19 cellular contexts compared by ENCODE assay signal in the genomic region with DNA sequence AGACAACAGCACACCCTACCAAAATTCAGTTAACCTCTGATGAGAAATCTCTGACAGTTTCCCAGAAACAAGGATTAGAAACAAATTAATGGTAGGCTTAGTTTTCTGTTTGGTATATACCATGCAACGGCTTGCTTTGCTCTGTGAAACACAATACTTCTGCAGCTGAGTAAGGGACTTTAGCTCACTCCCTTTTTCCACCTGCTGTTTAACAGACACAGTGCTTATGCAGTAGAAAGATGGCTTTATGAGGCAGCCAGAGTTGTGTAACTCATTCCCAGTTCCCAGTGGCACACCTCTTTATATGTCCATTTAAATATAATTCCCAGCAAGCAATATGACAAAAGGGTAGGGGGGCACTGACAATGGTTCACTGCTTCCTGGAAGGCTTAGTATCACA.
DNase-seq lines count a peak whose midpoint lies in the region; ATAC-seq and TF ChIP-seq lines count a peak whose summit lies in the region.
"Had no signal": no experiment of that assay in that cellular context is flagged by ENCODE, and none has a peak within 500 bp of the region (broad histone marks: within the 10 kb centered on the region; RNA-seq: fewer than 3 reads in every experiment).

No MANE protein-coding gene starts in this region.

- no peak overlapping the region for H3K27ac Mint-ChIP-seq in neural progenitor cell
- H3K27ac Mint-ChIP-seq: T-helper 1 cell treated with Interleukin-12 subunit alpha and Interleukin-12 subunit beta and Interleukin-4 antibody, amounts not matched to agents 30 μg/mL and 1 μg/mL, for 36 hours had no signal

- H3K4me1 Mint-ChIP-seq in neural progenitor cell: peaks cover 21% of the 10 kb centered on the region

- H3K27me3 Mint-ChIP-seq in neural progenitor cell (ENCODE audit: insufficient read depth, low read depth): no peaks in the 10 kb centered on the region

- peak; percentile 31 for DNase-seq in NCI-H748 (lab: John Stamatoyannopoulos, UW; ENCODE audit: unreplicated experiment)
- DNase-seq in NCI-H748 treated with DMSO at 0.1 percent for 48 hours (lab: John Stamatoyannopoulos, UW): no peak
- DNase-seq in NCI-H146 (lab: John Stamatoyannopoulos, UW): peak; percentile 17
- peak; percentile 40 for DNase-seq in NCI-H524 treated with DMSO at 0.1 percent for 48 hours (lab: John Stamatoyannopoulos, UW)
- DNase-seq in neural progenitor cell (ENCODE audit: low spot score): no peak
- no peak for DNase-seq in activated CD8-positive, alpha-beta memory T cell treated with anti-CD3 and anti-CD28 coated beads, Interleukin-2, amount 50 U/mL, for 4 hours
- no peak for DNase-seq in NCI-H2227 (lab: John Stamatoyannopoulos, UW; ENCODE audit: unreplicated experiment)
- DNase-seq: DMS53; IMR-90; Kasumi-1; NCI-H2029; NCI-H446; NK-92 treated with Interleukin-12 subunit alpha and Interleukin-12 subunit beta, amount 100 ng/mL, for 24 hours; OCI-M1; SIG-M5 had no signal

- peaks cover 3% of the 10 kb centered on the region for H3K36me3 Mint-ChIP-seq in neural progenitor cell

- H4K20me1 ChIP-seq in neural progenitor cell (ENCODE audit: low read depth): no peaks in the 10 kb centered on the region

- no peaks in the 10 kb centered on the region for H3K9me3 ChIP-seq in neural progenitor cell (ENCODE audit: low read depth)
- H3K9me3 ChIP-seq: A549 had no signal

- peaks cover 16% of the 10 kb centered on the region for H3K4me1 ChIP-seq in neural progenitor cell
- H3K4me1 ChIP-seq: A549 had no signal

- H3K27me3 ChIP-seq in neural progenitor cell: no peaks in the 10 kb centered on the region

- no peaks in the 10 kb centered on the region for H3F3A ChIP-seq in neural progenitor cell (ENCODE audit: low read depth)

- H3K36me3 ChIP-seq in neural progenitor cell: no peaks in the 10 kb centered on the region

- no peak overlapping the region for H3K9ac ChIP-seq in neural progenitor cell

- H3K4me3 ChIP-seq in neural progenitor cell: no peak overlapping the region
- H3K4me3 ChIP-seq: A549 had no signal

- no peak for ATAC-seq in HG02763 (IDR thresholded peaks at IDR 0.05; ENCODE audit: unreplicated experiment)
- ATAC-seq: A549 had no signal

- H3K79me2 ChIP-seq in neural progenitor cell (ENCODE audit: low read depth): no peaks in the 10 kb centered on the region

- H2AFZ ChIP-seq in neural progenitor cell (replicated peaks): no peak overlapping the region

- no peak for TF ChIP-seq CTCF in neural progenitor cell (IDR thresholded peaks at IDR 0.05)

- peak overlapping the region; percentile 9 for H3K4me2 ChIP-seq in neural progenitor cell
- H3K4me2 ChIP-seq: A549 had no signal

- H3K4me3 Mint-ChIP-seq in neural progenitor cell: no peak overlapping the region
- H3K4me3 Mint-ChIP-seq: T-helper 1 cell treated with Interleukin-12 subunit alpha and Interleukin-12 subunit beta and Interleukin-4 antibody, amounts not matched to agents 30 μg/mL and 1 μg/mL, for 36 hours had no signal

- no peak overlapping the region for H3K27ac ChIP-seq in neural progenitor cell
- H3K27ac ChIP-seq: A549, C4-2B had no signal

- peaks cover 3% of the 10 kb centered on the region for H3K9me3 Mint-ChIP-seq in neural progenitor cell
- H3K9me3 Mint-ChIP-seq: T-helper 1 cell treated with Interleukin-12 subunit alpha and Interleukin-12 subunit beta and Interleukin-4 antibody, amounts not matched to agents 30 μg/mL and 1 μg/mL, for 36 hours had no signal

Comparison
In these comparisons a context has a peak if more than half of its experiments do, and no peak if none do; other contexts are left out.
1. DNase-seq: peak in NCI-H748 (single experiment), NCI-H146 (single experiment) and NCI-H524 treated with DMSO at 0.1 percent for 48 hours (single experiment); none in NCI-H748 treated with DMSO at 0.1 percent for 48 hours (single experiment), neural progenitor cell (single experiment), activated CD8-positive, alpha-beta memory T cell treated with anti-CD3 and anti-CD28 coated beads, Interleukin-2, amount 50 U/mL, for 4 hours (single experiment) and NCI-H2227 (single experiment).